In genomic region chr10:79980711-79981110, GRCh38 we compare ENCODE assay signal across 14 cellular contexts. TPM values are rescaled to one million over a fixed set of nuclear protein-coding genes. Genes with fewer than 3 reads are reported as not detected.
DNase-seq lines count a peak whose midpoint lies in the region; ATAC-seq and TF ChIP-seq lines count a peak whose summit lies in the region.
"Had no signal": no experiment of that assay in that cellular context is flagged by ENCODE, and none has a peak within 500 bp of the region (broad histone marks: within the 10 kb centered on the region; RNA-seq: fewer than 3 reads in every experiment).

No MANE protein-coding gene starts in this region.

- H3K4me3 Mint-ChIP-seq in MCF 10A (ENCODE audit: unreplicated experiment) (peak overlapping the region; percentile 80), glutamatergic neuron (ENCODE audit: unreplicated experiment) (peak overlapping the region; percentile 89)

- DNase-seq in MCF 10A (ENCODE audit: unreplicated experiment) (no peak), mammary epithelial cell (no peak), SK-N-MC (ENCODE audit: low read depth, low spot score) (no peak), glutamatergic neuron (no peak), smooth muscle cell (lab: John Stamatoyannopoulos, UW; ENCODE audit: unreplicated experiment) (no peak), DMS153 (lab: John Stamatoyannopoulos, UW) (no peak), suprapubic skin (ENCODE audit: low spot score in 2 of 2) (no peak)
- DNase-seq: activated CD8-positive, alpha-beta memory T cell treated with anti-CD3 and anti-CD28 coated beads for 24 hours; activated gamma-delta T cell treated with Interleukin-2 at 50 U/mL for 16 hours; brain microvascular endothelial cell; trophoblast cell had no signal

- WGBS in mammary epithelial cell (ENCODE audit: low coverage, missing lambda C conversion rate), result 67% methylated on average over 3 of the region's 3 CpGs
- 91% methylated on average over 3 of the region's 3 CpGs for WGBS in smooth muscle cell (ENCODE audit: low lambda C conversion rate)
- 76% methylated on average over 3 of the region's 3 CpGs for WGBS in suprapubic skin

- no peak overlapping the region for H3K27ac ChIP-seq in mammary epithelial cell (ENCODE audit: insufficient read depth, low read depth, low read length)
- H3K27ac ChIP-seq in SK-N-MC, result no peak overlapping the region
- no peak overlapping the region for H3K27ac ChIP-seq in smooth muscle cell (ENCODE audit: low read depth)
- no peak overlapping the region for H3K27ac ChIP-seq in suprapubic skin
- H3K27ac ChIP-seq: brain microvascular endothelial cell, KMS-11 had no signal

- no peak overlapping the region for H3K4me3 ChIP-seq in mammary epithelial cell (replicated peaks in 1 of 3; ENCODE audit: insufficient read depth in 1 of 3, low read depth in 2 of 3, low read length in 3 of 3)
- no peak overlapping the region; the same call in 1 of the 2 replicates for H3K4me3 ChIP-seq in SK-N-MC
- H3K4me3 ChIP-seq in smooth muscle cell, result peak overlapping the region; percentile 73
- no peak overlapping the region for H3K4me3 ChIP-seq in suprapubic skin
- H3K4me3 ChIP-seq: mucosa of descending colon had no signal

- intact Hi-C loops in MCF 10A (cut with micrococcal nuclease) (no loop called here), mammary epithelial cell (cut with micrococcal nuclease) (no loop called here)

- H3K4me2 ChIP-seq in mammary epithelial cell (ENCODE audit: insufficient read depth, low read depth, low read length) (no peak overlapping the region), smooth muscle cell (peak overlapping the region; percentile 83)
- H3K4me2 ChIP-seq: KMS-11 had no signal

- peaks cover 23% of the 10 kb centered on the region for H3K4me1 Mint-ChIP-seq in MCF 10A (ENCODE audit: insufficient read depth, unreplicated experiment)
- H3K4me1 Mint-ChIP-seq in glutamatergic neuron (ENCODE audit: low read depth, unreplicated experiment), result no peaks in the 10 kb centered on the region

- dilution Hi-C loops in mammary epithelial cell (cut with HindIII; ENCODE audit: low sequenced_read_pairs), result no loop called here

- H3K27me3 ChIP-seq in mammary epithelial cell (ENCODE audit: insufficient read depth, low read length) (peaks cover 17% of the 10 kb centered on the region), smooth muscle cell (ENCODE audit: low read depth) (no peaks in the 10 kb centered on the region), suprapubic skin (peaks cover 3% of the 10 kb centered on the region)

- in situ Hi-C loops in mammary epithelial cell (cut with MboI; ENCODE audit: low sequenced_read_pairs in 2 of 2), result no loop called here

- H3K36me3 ChIP-seq in mammary epithelial cell (ENCODE audit: insufficient read depth, low read length) (no peaks in the 10 kb centered on the region), SK-N-MC (ENCODE audit: insufficient read depth, low read length) (no peaks in the 10 kb centered on the region), smooth muscle cell (ENCODE audit: low read depth) (no peaks in the 10 kb centered on the region), suprapubic skin (no peaks in the 10 kb centered on the region)
- H3K36me3 ChIP-seq: brain microvascular endothelial cell had no signal

- ATAC-seq in HG03378 (IDR thresholded peaks at IDR 0.05; ENCODE audit: unreplicated experiment), result no peak

- H2AFZ ChIP-seq in mammary epithelial cell (ENCODE audit: low read depth, low read length), result no peak overlapping the region
- H2AFZ ChIP-seq in smooth muscle cell (ENCODE audit: low read depth), result peak overlapping the region; percentile 100

- TF ChIP-seq CTCF in MCF 10A (IDR thresholded peaks at IDR 0.05; ENCODE audit: unreplicated experiment) (no peak), mammary epithelial cell (conservative IDR thresholded peaks at IDR 0.05 in 1 of 2, IDR thresholded peaks at IDR 0.05 in 1 of 2; ENCODE audit: extremely low read depth in 1 of 2, insufficient read depth in 1 of 2, low read depth in 1 of 2, low read length in 2 of 2) (no peak), glutamatergic neuron (IDR thresholded peaks at IDR 0.05; ENCODE audit: partially characterized antibody, unreplicated experiment) (no peak), smooth muscle cell (IDR thresholded peaks at IDR 0.05; ENCODE audit: borderline replicate concordance, insufficient read depth, poor library complexity, severe bottlenecking) (no peak), suprapubic skin (IDR thresholded peaks at IDR 0.05) (no peak)

- CTCF ChIA-PET in MCF 10A (lab: Yijun Ruan, JAX) (interaction anchor here (0.6 to 0.7 kb wide), 2 partner anchors 20 to 513 kb away, joined by 3 to 5 read pairs; no protein-coding TSS in a partner anchor), mammary epithelial cell (lab: Charles Lee; ENCODE audit: low non-redundant PET) (no interaction called here)

- H3K79me2 ChIP-seq in mammary epithelial cell (ENCODE audit: insufficient read depth, low read length) (no peaks in the 10 kb centered on the region), smooth muscle cell (ENCODE audit: low read depth) (no peaks in the 10 kb centered on the region)

- H3K36me3 Mint-ChIP-seq in MCF 10A (ENCODE audit: insufficient read depth, unreplicated experiment) (no peaks in the 10 kb centered on the region), glutamatergic neuron (ENCODE audit: unreplicated experiment) (peaks cover 4% of the 10 kb centered on the region)

- H3K9me3 Mint-ChIP-seq in MCF 10A (ENCODE audit: unreplicated experiment), result peaks cover 7% of the 10 kb centered on the region
- H3K9me3 Mint-ChIP-seq in glutamatergic neuron (ENCODE audit: unreplicated experiment), result peaks cover 5% of the 10 kb centered on the region

- H3K9ac ChIP-seq in mammary epithelial cell (ENCODE audit: insufficient read depth, low read length), result no peak overlapping the region
- H3K9ac ChIP-seq in SK-N-MC (ENCODE audit: insufficient read length), result peak overlapping the region; percentile 45
- no peak overlapping the region for H3K9ac ChIP-seq in smooth muscle cell (ENCODE audit: low read depth)
- H3K9ac ChIP-seq: KMS-11 had no signal

- H3F3A ChIP-seq in smooth muscle cell (ENCODE audit: low read depth), result no peaks in the 10 kb centered on the region

- POLR2A ChIA-PET in MCF 10A (lab: Yijun Ruan, JAX), result interaction anchor here (1.2 to 1.7 kb wide), 2 partner anchors 32 to 98 kb away, joined by 4 read pairs; partner anchors contain the start of gene SFTPD

- H3K4me1 ChIP-seq in mammary epithelial cell (ENCODE audit: insufficient read depth, low read length) (peaks cover 20% of the 10 kb centered on the region), smooth muscle cell (ENCODE audit: low read depth) (no peaks in the 10 kb centered on the region), suprapubic skin (peaks cover 44% of the 10 kb centered on the region)

- TF ChIP-seq EP300 in suprapubic skin (IDR thresholded peaks at IDR 0.05), result no peak

- H3K9me3 ChIP-seq in mammary epithelial cell (replicated peaks; ENCODE audit: insufficient read depth, low read length) (peaks cover 16% of the 10 kb centered on the region), SK-N-MC (ENCODE audit: low read depth, low read length) (no peaks in the 10 kb centered on the region), smooth muscle cell (replicated peaks; ENCODE audit: low read depth) (no peaks in the 10 kb centered on the region), suprapubic skin (no peaks in the 10 kb centered on the region)
- H3K9me3 ChIP-seq: mucosa of descending colon had no signal

- TF ChIP-seq POLR2A in suprapubic skin (IDR thresholded peaks at IDR 0.05), result no peak

- H3K27me3 Mint-ChIP-seq in MCF 10A (ENCODE audit: insufficient read depth, unreplicated experiment) (no peaks in the 10 kb centered on the region), glutamatergic neuron (ENCODE audit: unreplicated experiment) (peaks cover 18% of the 10 kb centered on the region)

- no peak overlapping the region for H3K27ac Mint-ChIP-seq in MCF 10A (ENCODE audit: low read depth, unreplicated experiment)
- H3K27ac Mint-ChIP-seq in glutamatergic neuron (ENCODE audit: unreplicated experiment), result no peak overlapping the region

- BruUV-seq in MCF 10A (replicated peaks; lab: Mats Ljungman, UMichigan) (no TSS peak), mammary epithelial cell (replicated peaks; lab: Mats Ljungman, UMichigan) (no TSS peak)

- H4K20me1 ChIP-seq in mammary epithelial cell (ENCODE audit: insufficient read depth, low read length) (no peaks in the 10 kb centered on the region), smooth muscle cell (ENCODE audit: low read depth) (no peaks in the 10 kb centered on the region)

RNA-seq across cellular contexts. Expression of gene SFTPD, which starts 31.8 kb away (rescaled TPM):
- total RNA-seq in MCF 10A (2022), result 0.23 TPM in 1 of 2 replicates, not detected in the other
- under 1 TPM in 1 of 2 donors, not detected in 1; 0.33 TPM for total RNA-seq in mammary epithelial cell
- not detected for polyA plus RNA-seq in mammary epithelial cell
- not detected for polyA minus RNA-seq in mammary epithelial cell
- total RNA-seq in glutamatergic neuron (ENCODE audit: unreplicated experiment), result 0.51 TPM
- 1.9 TPM in 1 of 2 replicates, not detected in the other for total RNA-seq in smooth muscle cell
- polyA plus RNA-seq in smooth muscle cell, result 0.64 and 1.0 TPM in 2 replicates
- total RNA-seq in suprapubic skin, result 1 to 10 TPM in 3 of 4 donors, not detected in 1; 2.7 to 4.7 (median 3.0) TPM
